Comparison of ENCODE assay signal across 11 cellular contexts in the genomic region with DNA sequence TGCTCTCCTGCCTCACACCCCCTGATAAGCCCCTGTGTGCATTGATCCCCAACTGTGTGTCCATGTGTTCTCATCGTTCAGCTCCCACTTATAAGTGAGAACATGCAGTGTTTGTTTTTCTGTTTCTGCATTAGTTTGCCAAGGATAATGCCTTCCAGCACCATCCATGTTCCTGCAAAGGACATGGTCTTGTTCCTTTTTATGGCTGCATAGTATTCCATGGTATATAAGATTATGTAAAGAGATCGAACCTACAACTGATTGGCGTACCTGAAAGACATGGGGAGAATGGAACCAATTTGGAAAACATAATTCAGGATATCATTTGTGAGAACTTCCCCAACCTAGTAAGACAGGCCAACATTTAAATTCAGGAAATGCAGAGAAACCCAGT. TPM values are rescaled to one million over a fixed set of nuclear protein-coding genes. Genes with fewer than 3 reads are reported as not detected.
DNase-seq lines count a peak whose midpoint lies in the region; ATAC-seq and TF ChIP-seq lines count a peak whose summit lies in the region.
"Had no signal": no experiment of that assay in that cellular context is flagged by ENCODE, and none has a peak within 500 bp of the region (broad histone marks: within the 10 kb centered on the region; RNA-seq: fewer than 3 reads in every experiment).

No MANE protein-coding gene starts in this region.

- peaks cover 50% of the 10 kb centered on the region for H3K4me1 Mint-ChIP-seq in activated CD4-positive, alpha-beta memory T cell treated with anti-CD3 and anti-CD28 coated beads for 36 hours (ENCODE audit: low read depth)
- peaks cover 64% of the 10 kb centered on the region for H3K4me1 Mint-ChIP-seq in stimulated activated naive CD8-positive, alpha-beta T cell treated with anti-CD3 and anti-CD28 coated beads, Interleukin-15, amount 100 ng/mL, for 72 hours

- peak overlapping the region; percentile 75 for H3K4me2 ChIP-seq in SK-N-SH
- H3K4me2 ChIP-seq: GM23338 had no signal

- peak overlapping the region in 1 of 2 experiments; percentile 52; a peak in 2 of 4 replicates for H3K4me3 ChIP-seq in SK-N-SH (ENCODE audit: low read depth in 2 of 2, low read length in 1 of 2)
- peak overlapping the region; percentile 26 for H3K4me3 ChIP-seq in fibroblast of pulmonary artery (replicated peaks; ENCODE audit: low read depth, low read length)
- H3K4me3 ChIP-seq: GM23338 had no signal

- DNase-seq in SK-N-SH (no peak), fibroblast of pulmonary artery (ENCODE audit: low read depth) (no peak), OCI-M2 (lab: John Stamatoyannopoulos, UW; ENCODE audit: unreplicated experiment) (no peak)
- no peak for DNase-seq in activated CD4-positive, alpha-beta memory T cell treated with anti-CD3 and anti-CD28 coated beads for 36 hours
- no peak for DNase-seq in stimulated activated naive CD8-positive, alpha-beta T cell treated with anti-CD3 and anti-CD28 coated beads, Interleukin-15, amount 100 ng/mL, for 72 hours
- DNase-seq: NCI-H526 treated with DMSO at 0.1 percent for 48 hours, nephron progenitor cell had no signal

- H3K27ac Mint-ChIP-seq in activated CD4-positive, alpha-beta memory T cell treated with anti-CD3 and anti-CD28 coated beads for 36 hours, result peak overlapping the region; percentile 50
- no peak overlapping the region for H3K27ac Mint-ChIP-seq in stimulated activated naive CD8-positive, alpha-beta T cell treated with anti-CD3 and anti-CD28 coated beads, Interleukin-15, amount 100 ng/mL, for 72 hours
- H3K27ac Mint-ChIP-seq: GM23338, nephron progenitor cell had no signal

- H3K36me3 ChIP-seq in SK-N-SH (replicated peaks in 1 of 2; ENCODE audit: control insufficient read depth in 1 of 2, insufficient read depth in 2 of 2, low read length in 1 of 2), result no peaks in the 10 kb centered on the region

- no peaks in the 10 kb centered on the region for H3K9me3 ChIP-seq in SK-N-SH

- intact Hi-C loops in activated CD4-positive, alpha-beta memory T cell treated with anti-CD3 and anti-CD28 coated beads for 36 hours (cut with micrococcal nuclease), result loop anchor here (1.0 to 10.0 kb wide), 3 partner anchors 17 to 342 kb away; a partner anchor contains a TSS

- 95% methylated on average over 3 of the region's 3 CpGs for WGBS in SK-N-SH (ENCODE audit: low lambda C conversion rate)

- no peaks in the 10 kb centered on the region for H4K20me1 ChIP-seq in SK-N-SH (ENCODE audit: insufficient read depth)

- H3K9me2 ChIP-seq in SK-N-SH, result no peaks in the 10 kb centered on the region

- TF ChIP-seq RAD21 in SK-N-SH (IDR thresholded peaks at IDR 0.05; ENCODE audit: low read length), result no peak

- no peak overlapping the region for H2AFZ ChIP-seq in SK-N-SH (ENCODE audit: low read depth)
- H2AFZ ChIP-seq: GM23338 had no signal

- TF ChIP-seq EP300 in SK-N-SH (IDR thresholded peaks at IDR 0.05; ENCODE audit: borderline replicate concordance in 1 of 2, low read depth in 1 of 2, low read length in 1 of 2), result no peak

- no peak overlapping the region for H3K4me3 Mint-ChIP-seq in activated CD4-positive, alpha-beta memory T cell treated with anti-CD3 and anti-CD28 coated beads for 36 hours
- peak overlapping the region; percentile 9 to 45 for H3K4me3 Mint-ChIP-seq in stimulated activated naive CD8-positive, alpha-beta T cell treated with anti-CD3 and anti-CD28 coated beads, Interleukin-15, amount 100 ng/mL, for 72 hours
- H3K4me3 Mint-ChIP-seq: GM23338, nephron progenitor cell had no signal

- peaks cover 27% of the 10 kb centered on the region for H3K79me2 ChIP-seq in SK-N-SH (ENCODE audit: insufficient read depth)

- POLR2A ChIA-PET in SK-N-SH (lab: Yijun Ruan, JAX), result no interaction called here
- POLR2A ChIA-PET in activated CD4-positive, alpha-beta memory T cell treated with anti-CD3 and anti-CD28 coated beads for 36 hours (lab: Charles Lee), result interaction anchor here (0.9 kb wide), 1 partner anchor 31 kb away, joined by 3 read pairs; no protein-coding TSS in a partner anchor

- no peaks in the 10 kb centered on the region for H3K9me3 Mint-ChIP-seq in activated CD4-positive, alpha-beta memory T cell treated with anti-CD3 and anti-CD28 coated beads for 36 hours
- no peaks in the 10 kb centered on the region for H3K9me3 Mint-ChIP-seq in stimulated activated naive CD8-positive, alpha-beta T cell treated with anti-CD3 and anti-CD28 coated beads, Interleukin-15, amount 100 ng/mL, for 72 hours
- H3K9me3 Mint-ChIP-seq: GM23338 had no signal

- no peaks in the 10 kb centered on the region for H3K27me3 Mint-ChIP-seq in activated CD4-positive, alpha-beta memory T cell treated with anti-CD3 and anti-CD28 coated beads for 36 hours
- H3K27me3 Mint-ChIP-seq in stimulated activated naive CD8-positive, alpha-beta T cell treated with anti-CD3 and anti-CD28 coated beads, Interleukin-15, amount 100 ng/mL, for 72 hours, result peaks cover 22% of the 10 kb centered on the region

- H3F3A ChIP-seq in SK-N-SH (replicated peaks; ENCODE audit: insufficient read depth), result peaks cover 35% of the 10 kb centered on the region

- H3K27ac ChIP-seq in SK-N-SH (ENCODE audit: low read depth in 2 of 2, low read length in 1 of 2), result peak overlapping the region; percentile 56 to 91; a peak in 3 of 4 replicates

- peak overlapping the region; percentile 20; the same call in 1 of the 2 replicates for H3K9ac ChIP-seq in SK-N-SH

- H3K36me3 Mint-ChIP-seq in activated CD4-positive, alpha-beta memory T cell treated with anti-CD3 and anti-CD28 coated beads for 36 hours, result no peaks in the 10 kb centered on the region

- TF ChIP-seq CTCF in SK-N-SH (IDR thresholded peaks at IDR 0.05), result no peak
- TF ChIP-seq CTCF in fibroblast of pulmonary artery (IDR thresholded peaks at IDR 0.05; ENCODE audit: low read length, missing control alignments), result no peak

- peaks cover 11 to 19% of the 10 kb centered on the region in 2 experiments for H3K4me1 ChIP-seq in SK-N-SH (ENCODE audit: control insufficient read depth in 1 of 2, insufficient read depth in 2 of 2, low read depth in 1 of 2, low read length in 1 of 2)

- CTCF ChIA-PET in SK-N-SH (lab: Yijun Ruan, JAX), result no interaction called here
- CTCF ChIA-PET in activated CD4-positive, alpha-beta memory T cell treated with anti-CD3 and anti-CD28 coated beads for 36 hours (lab: Charles Lee), result interaction anchor here (1.1 kb wide), 1 partner anchor 31 kb away, joined by 3 read pairs; no protein-coding TSS in a partner anchor

- no peaks in the 10 kb centered on the region for H3K27me3 ChIP-seq in SK-N-SH (ENCODE audit: insufficient read depth)

- ATAC-seq in SK-N-SH treated with all-trans-retinoic acid at 6 μM for 48 hours, result no peak
- ATAC-seq in stimulated activated naive CD8-positive, alpha-beta T cell treated with anti-CD3 and anti-CD28 coated beads, Interleukin-15, amount 100 ng/mL, for 72 hours, result no peak
- no peak for ATAC-seq in HG03354 (IDR thresholded peaks at IDR 0.05; ENCODE audit: poor library complexity, severe bottlenecking, unreplicated experiment)
- ATAC-seq in HG03196 (IDR thresholded peaks at IDR 0.05; ENCODE audit: unreplicated experiment), result no peak
- ATAC-seq: GM23338 had no signal

TF ChIP-seq in SK-N-SH, 30 proteins besides CTCF, POLR2A, EP300 and RAD21:
- no peak for TF ChIP-seq TAF1 (IDR thresholded peaks at IDR 0.05; ENCODE audit: borderline replicate concordance, low read depth, low read length)

TF ChIP-seq in SK-N-SH treated with all-trans-retinoic acid at 6 μM for 48 hours, 23 proteins besides CTCF, POLR2A, EP300 and RAD21 (continues in another document):
- TF ChIP-seq, protein P1, sequence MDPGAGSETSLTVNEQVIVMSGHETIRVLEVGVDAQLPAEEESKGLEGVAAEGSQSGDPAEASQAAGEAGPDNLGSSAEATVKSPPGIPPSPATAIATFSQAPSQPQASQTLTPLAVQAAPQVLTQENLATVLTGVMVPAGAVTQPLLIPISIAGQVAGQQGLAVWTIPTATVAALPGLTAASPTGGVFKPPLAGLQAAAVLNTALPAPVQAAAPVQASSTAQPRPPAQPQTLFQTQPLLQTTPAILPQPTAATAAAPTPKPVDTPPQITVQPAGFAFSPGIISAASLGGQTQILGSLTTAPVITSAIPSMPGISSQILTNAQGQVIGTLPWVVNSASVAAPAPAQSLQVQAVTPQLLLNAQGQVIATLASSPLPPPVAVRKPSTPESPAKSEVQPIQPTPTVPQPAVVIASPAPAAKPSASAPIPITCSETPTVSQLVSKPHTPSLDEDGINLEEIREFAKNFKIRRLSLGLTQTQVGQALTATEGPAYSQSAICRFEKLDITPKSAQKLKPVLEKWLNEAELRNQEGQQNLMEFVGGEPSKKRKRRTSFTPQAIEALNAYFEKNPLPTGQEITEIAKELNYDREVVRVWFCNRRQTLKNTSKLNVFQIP (CRISPR knock-in tag; IDR thresholded peaks at IDR 0.05; ENCODE audit: borderline replicate concordance, low read depth), result no peak
- no peak for TF ChIP-seq ZFP3 (CRISPR knock-in tag; IDR thresholded peaks at IDR 0.05)
- no peak for TF ChIP-seq TCF4 (CRISPR knock-in tag; IDR thresholded peaks at IDR 0.05; ENCODE audit: borderline replicate concordance)
- no peak for TF ChIP-seq ZNF565 (CRISPR knock-in tag; conservative IDR thresholded peaks at IDR 0.05; ENCODE audit: low read depth)
- TF ChIP-seq RARB (CRISPR knock-in tag; IDR thresholded peaks at IDR 0.05), result no peak
- TF ChIP-seq, protein P2, sequence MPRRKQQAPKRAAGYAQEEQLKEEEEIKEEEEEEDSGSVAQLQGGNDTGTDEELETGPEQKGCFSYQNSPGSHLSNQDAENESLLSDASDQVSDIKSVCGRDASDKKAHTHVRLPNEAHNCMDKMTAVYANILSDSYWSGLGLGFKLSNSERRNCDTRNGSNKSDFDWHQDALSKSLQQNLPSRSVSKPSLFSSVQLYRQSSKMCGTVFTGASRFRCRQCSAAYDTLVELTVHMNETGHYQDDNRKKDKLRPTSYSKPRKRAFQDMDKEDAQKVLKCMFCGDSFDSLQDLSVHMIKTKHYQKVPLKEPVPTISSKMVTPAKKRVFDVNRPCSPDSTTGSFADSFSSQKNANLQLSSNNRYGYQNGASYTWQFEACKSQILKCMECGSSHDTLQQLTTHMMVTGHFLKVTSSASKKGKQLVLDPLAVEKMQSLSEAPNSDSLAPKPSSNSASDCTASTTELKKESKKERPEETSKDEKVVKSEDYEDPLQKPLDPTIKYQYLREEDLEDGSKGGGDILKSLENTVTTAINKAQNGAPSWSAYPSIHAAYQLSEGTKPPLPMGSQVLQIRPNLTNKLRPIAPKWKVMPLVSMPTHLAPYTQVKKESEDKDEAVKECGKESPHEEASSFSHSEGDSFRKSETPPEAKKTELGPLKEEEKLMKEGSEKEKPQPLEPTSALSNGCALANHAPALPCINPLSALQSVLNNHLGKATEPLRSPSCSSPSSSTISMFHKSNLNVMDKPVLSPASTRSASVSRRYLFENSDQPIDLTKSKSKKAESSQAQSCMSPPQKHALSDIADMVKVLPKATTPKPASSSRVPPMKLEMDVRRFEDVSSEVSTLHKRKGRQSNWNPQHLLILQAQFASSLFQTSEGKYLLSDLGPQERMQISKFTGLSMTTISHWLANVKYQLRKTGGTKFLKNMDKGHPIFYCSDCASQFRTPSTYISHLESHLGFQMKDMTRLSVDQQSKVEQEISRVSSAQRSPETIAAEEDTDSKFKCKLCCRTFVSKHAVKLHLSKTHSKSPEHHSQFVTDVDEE (CRISPR knock-in tag; IDR thresholded peaks at IDR 0.05), result no peak

RNA-seq across cellular contexts. Expression of a gene that starts 32.4 kb away (rescaled TPM):
- 1.8 and 1.9 TPM in 2 replicates for polyA plus RNA-seq in SK-N-SH (2012; rRNA removed)
- 1.2 and 1.7 TPM in 2 replicates for polyA plus RNA-seq in SK-N-SH (2012; cell fraction: cytosol; rRNA removed)
- 4.3 and 7.0 TPM in 2 replicates for polyA plus RNA-seq in SK-N-SH (2012; cell fraction: nucleus; rRNA removed)
- 1 to 10 TPM; 9.9 to 10.0 TPM for total RNA-seq in activated CD4-positive, alpha-beta memory T cell treated with anti-CD3 and anti-CD28 coated beads for 36 hours
